Comparison of ENCODE assay signal across 21 cellular contexts in genomic region chr12:74620932-74621331, GRCh38.
DNase-seq lines count a peak whose midpoint lies in the region; ATAC-seq lines count a peak whose summit lies in the region.
"Had no signal": no experiment of that assay in that cellular context is flagged by ENCODE, and none has a peak within 500 bp of the region (broad histone marks: within the 10 kb centered on the region; RNA-seq: fewer than 3 reads in every experiment).

No MANE protein-coding gene starts in this region.

- DNase-seq in ELR (ENCODE audit: low read depth) (peak; percentile 45), Karpas-422 (no peak), caudate nucleus (lab: John Stamatoyannopoulos, UW) (peak in 2 of 61 donors; percentile 1 to 16), midbrain (lab: John Stamatoyannopoulos, UW) (peak; percentile 1), mesenchymal stem cell (no peak), HAP-1 (ENCODE audit: low spot score in 2 of 2) (no peak)
- no peak for DNase-seq in stimulated activated CD4-positive, alpha-beta T cell treated with anti-CD3 and anti-CD28 coated beads, Interleukin-15, amount 100 ng/mL, for 24 hours
- DNase-seq: BE2C; Calu3; CD8-positive, alpha-beta memory T cell; GM23248; H9; NCI-H1092 treated with DMSO at 0.1 percent for 48 hours; NCI-H146; NCI-H1930; NCI-H446 treated with DMSO at 0.1 percent for 48 hours; NCI-H526; SHP77 had no signal

- no peak overlapping the region for H2BK15ac ChIP-seq in mesenchymal stem cell (ENCODE audit: low read depth, poor library complexity, severe bottlenecking)

- no peak for ATAC-seq in GM18861 (IDR thresholded peaks at IDR 0.05; ENCODE audit: unreplicated experiment)

- H4K8ac ChIP-seq in mesenchymal stem cell (ENCODE audit: low read length): no peak overlapping the region

- H2AK5ac ChIP-seq in mesenchymal stem cell (ENCODE audit: low read length, severe bottlenecking): no peak overlapping the region

- no peaks in the 10 kb centered on the region for H3K9me2 ChIP-seq in Karpas-422 (replicated peaks; ENCODE audit: insufficient read depth, low read length)

- no peak overlapping the region for H3K27ac ChIP-seq in Karpas-422 (ENCODE audit: low read length)
- peak overlapping the region; percentile 30 for H3K27ac ChIP-seq in caudate nucleus (ENCODE audit: low read depth, low read length)
- no peak overlapping the region for H3K27ac ChIP-seq in mesenchymal stem cell (ENCODE audit: low read length, poor library complexity, severe bottlenecking)
- H3K27ac ChIP-seq: GM23248, KMS-11, RWPE1 had no signal

- H2BK120ac ChIP-seq in mesenchymal stem cell (ENCODE audit: low read depth, low read length): no peak overlapping the region

- H3K27me3 ChIP-seq in Karpas-422 (ENCODE audit: low read length) (no peaks in the 10 kb centered on the region), mesenchymal stem cell (ENCODE audit: control insufficient read depth in 1 of 2, insufficient read depth in 1 of 2, low read length in 2 of 2) (no peaks in the 10 kb centered on the region), HAP-1 (ENCODE audit: low read depth) (no peaks in the 10 kb centered on the region)

- H2AFZ ChIP-seq in Karpas-422 (ENCODE audit: low read length): 0 out of 2 replicates have a peak overlapping the region, but pooled peaks have one; percentile 65
- H2AFZ ChIP-seq in mesenchymal stem cell (ENCODE audit: low read depth, low read length): no peak overlapping the region
- H2AFZ ChIP-seq: GM23248 had no signal

- no peak overlapping the region for H2BK12ac ChIP-seq in mesenchymal stem cell (ENCODE audit: low read length in 2 of 2)

- H3K18ac ChIP-seq in mesenchymal stem cell (ENCODE audit: low read depth in 1 of 2, low read length in 2 of 2): no peak overlapping the region

- H2BK5ac ChIP-seq in mesenchymal stem cell (ENCODE audit: low read depth, low read length, poor library complexity, severe bottlenecking): no peak overlapping the region

- no peaks in the 10 kb centered on the region for H4K20me1 ChIP-seq in Karpas-422 (ENCODE audit: insufficient read depth, low read depth, low read length)

- H3K9me3 ChIP-seq in Karpas-422 (ENCODE audit: low read length) (no peaks in the 10 kb centered on the region), mesenchymal stem cell (ENCODE audit: control insufficient read depth, low read length) (no peaks in the 10 kb centered on the region), HAP-1 (no peaks in the 10 kb centered on the region)
- H3K9me3 ChIP-seq: BE2C had no signal

- H3K9ac ChIP-seq in Karpas-422 (ENCODE audit: low read length) (no peak overlapping the region), mesenchymal stem cell (ENCODE audit: low read length) (no peak overlapping the region)
- H3K9ac ChIP-seq: GM23248, KMS-11 had no signal

- H3K36me3 ChIP-seq in Karpas-422 (ENCODE audit: insufficient read depth, low read length) (no peaks in the 10 kb centered on the region), mesenchymal stem cell (ENCODE audit: control insufficient read depth in 1 of 2, insufficient read depth in 2 of 2, low read depth in 1 of 2, low read length in 2 of 2) (no peaks in the 10 kb centered on the region), HAP-1 (replicated peaks) (no peaks in the 10 kb centered on the region)
- H3K36me3 ChIP-seq: BE2C had no signal

- no peaks in the 10 kb centered on the region for H3K79me1 ChIP-seq in mesenchymal stem cell (replicated peaks; ENCODE audit: low read length, poor library complexity, severe bottlenecking)

- no peak overlapping the region for H3K23ac ChIP-seq in mesenchymal stem cell (ENCODE audit: low read length in 2 of 2)

- H3K14ac ChIP-seq in mesenchymal stem cell (ENCODE audit: low read length in 2 of 2): no peak overlapping the region

- no peak overlapping the region for H4K91ac ChIP-seq in mesenchymal stem cell (ENCODE audit: low read length)

- H3K4me1 ChIP-seq in Karpas-422 (ENCODE audit: low read length) (peaks cover 13% of the 10 kb centered on the region), mesenchymal stem cell (ENCODE audit: control insufficient read depth, insufficient read depth, low read depth, low read length) (no peaks in the 10 kb centered on the region), HAP-1 (no peaks in the 10 kb centered on the region)
- H3K4me1 ChIP-seq: BE2C had no signal

- no peak overlapping the region for H3K4me3 ChIP-seq in Karpas-422 (ENCODE audit: low read length)
- H3K4me3 ChIP-seq in mesenchymal stem cell (ENCODE audit: insufficient read depth in 1 of 2, low read depth in 1 of 2, low read length in 2 of 2): no peak overlapping the region
- H3K4me3 ChIP-seq in HAP-1: no peak overlapping the region
- H3K4me3 ChIP-seq: GM23248 had no signal

- 80% methylated on average over 2 of the region's 2 CpGs for WGBS in mesenchymal stem cell

- no peak overlapping the region for H3K4ac ChIP-seq in mesenchymal stem cell (ENCODE audit: low read depth in 1 of 2, low read length in 2 of 2)

- H3K79me2 ChIP-seq in Karpas-422 (ENCODE audit: low read length): no peaks in the 10 kb centered on the region

- in situ Hi-C loops in HAP-1 (cut with MboI; ENCODE audit: low sequenced_read_pairs): no loop called here

- H3K4me2 ChIP-seq in Karpas-422 (ENCODE audit: low read depth, low read length, poor library complexity, severe bottlenecking) (no peak overlapping the region), mesenchymal stem cell (ENCODE audit: low read length, poor library complexity, severe bottlenecking) (no peak overlapping the region)
- H3K4me2 ChIP-seq: KMS-11 had no signal

Comparison
In these comparisons a context has a peak if more than half of its experiments do, and no peak if none do; other contexts are left out.
1. DNase-seq: peak in ELR (single experiment) and midbrain (single experiment); none in Karpas-422 (single experiment), mesenchymal stem cell (single experiment), HAP-1 (0 of 2) and stimulated activated CD4-positive, alpha-beta T cell treated with anti-CD3 and anti-CD28 coated beads, Interleukin-15, amount 100 ng/mL, for 24 hours (single experiment).